Comparison of ENCODE assay signal across 31 cellular contexts in the genomic region with DNA sequence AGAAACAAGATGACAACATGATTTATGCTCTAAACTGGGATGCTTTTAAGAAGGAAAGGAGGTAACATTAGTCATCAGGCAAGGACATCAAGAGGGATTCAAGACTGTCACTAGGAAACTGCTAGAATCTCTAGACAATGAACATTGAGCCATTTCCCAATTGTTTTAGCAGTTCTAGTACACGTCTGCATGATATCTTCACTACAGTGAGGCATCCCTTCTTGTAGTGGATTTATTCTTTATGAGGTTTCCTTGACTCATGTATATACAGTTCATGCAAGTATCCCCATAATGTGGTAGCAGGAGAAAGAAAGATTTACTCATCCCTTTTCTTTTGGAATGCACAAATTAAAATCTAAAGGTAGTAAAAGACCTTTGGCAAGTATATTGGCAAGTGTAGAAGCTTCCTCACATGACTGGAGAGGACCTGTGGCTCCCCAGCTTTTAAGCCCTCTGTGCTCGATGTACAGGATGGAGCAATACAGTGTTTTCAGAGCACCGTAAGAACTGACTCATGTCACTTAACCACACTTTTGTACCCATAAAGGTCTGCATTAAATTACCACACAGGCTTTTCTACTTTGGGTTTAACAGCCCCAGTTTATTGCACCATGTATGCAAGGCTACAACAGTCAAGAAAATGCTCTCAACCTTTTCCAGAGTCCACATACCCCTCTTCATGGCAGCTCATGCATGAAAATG.
DNase-seq lines count a peak whose midpoint lies in the region; ATAC-seq and TF ChIP-seq lines count a peak whose summit lies in the region.
"Had no signal": no experiment of that assay in that cellular context is flagged by ENCODE, and none has a peak within 500 bp of the region (broad histone marks: within the 10 kb centered on the region; RNA-seq: fewer than 3 reads in every experiment).

No MANE protein-coding gene starts in this region.

- no peak overlapping the region for H2AFZ ChIP-seq in SK-N-SH (ENCODE audit: low read depth)
- H2AFZ ChIP-seq in smooth muscle cell (ENCODE audit: low read depth), result no peak overlapping the region

- no peaks in the 10 kb centered on the region for H3K4me1 ChIP-seq in SK-N-SH (ENCODE audit: control insufficient read depth in 1 of 2, insufficient read depth in 2 of 2, low read depth in 1 of 2, low read length in 1 of 2)
- no peaks in the 10 kb centered on the region for H3K4me1 ChIP-seq in smooth muscle cell (ENCODE audit: low read depth)
- H3K4me1 ChIP-seq: ascending aorta, Caco-2, gastroesophageal sphincter, HAP-1, right atrium auricular region, testis had no signal

- no peaks in the 10 kb centered on the region for H3K36me3 Mint-ChIP-seq in naive thymus-derived CD8-positive, alpha-beta T cell
- H3K36me3 Mint-ChIP-seq: activated CD4-positive, alpha-beta memory T cell treated with anti-CD3 and anti-CD28 coated beads for 36 hours; activated naive CD4-positive, alpha-beta T cell treated with anti-CD3 and anti-CD28 coated beads, Interleukin-2, amount 50 U/mL, for 24 hours; IgD-negative memory B cell had no signal

- TF ChIP-seq EP300 in SK-N-SH (IDR thresholded peaks at IDR 0.05; ENCODE audit: borderline replicate concordance in 1 of 2, low read depth in 1 of 2, low read length in 1 of 2), result no peak

- no peaks in the 10 kb centered on the region for H3K9me3 ChIP-seq in SK-N-SH
- H3K9me3 ChIP-seq in smooth muscle cell (replicated peaks; ENCODE audit: low read depth), result no peaks in the 10 kb centered on the region
- H3K9me3 ChIP-seq: ascending aorta, Caco-2, gastroesophageal sphincter, HAP-1, MG63, mucosa of descending colon, ovary, right atrium auricular region, testis had no signal

- POLR2A ChIA-PET in SK-N-SH (lab: Yijun Ruan, JAX), result no interaction called here
- POLR2A ChIA-PET in naive thymus-derived CD8-positive, alpha-beta T cell (lab: Charles Lee), result no interaction called here

- H3K9me2 ChIP-seq in SK-N-SH, result no peaks in the 10 kb centered on the region

- WGBS in SK-N-SH (ENCODE audit: low lambda C conversion rate), result 73% methylated on average over 3 of the region's 3 CpGs
- WGBS in smooth muscle cell (ENCODE audit: low lambda C conversion rate), result 41% methylated on average over 3 of the region's 3 CpGs

- no peaks in the 10 kb centered on the region for H4K20me1 ChIP-seq in SK-N-SH (ENCODE audit: insufficient read depth)
- no peaks in the 10 kb centered on the region for H4K20me1 ChIP-seq in smooth muscle cell (ENCODE audit: low read depth)
- H4K20me1 ChIP-seq: BLaER1 treated with 17β-estradiol and CSF1 and Interleukin-3, amounts not matched to agents 10 nM and 100 nM had no signal

- H3K4me1 Mint-ChIP-seq in naive thymus-derived CD8-positive, alpha-beta T cell, result peaks cover 0 to 2% (median 0%) of the 10 kb centered on the region in 4 donors
- H3K4me1 Mint-ChIP-seq: activated naive CD4-positive, alpha-beta T cell treated with anti-CD3 and anti-CD28 coated beads, Interleukin-2, amount 50 U/mL, for 24 hours; activated T-helper 17 cell treated with anti-CD3 and anti-CD28 coated beads, Interleukin-2, amount 50 U/mL, for 72 hours; IgD-negative memory B cell; nephron progenitor cell had no signal

- DNase-seq in SK-N-SH, result no peak
- peak; percentile 94 for DNase-seq in NCI-H187 treated with DMSO at 0.1 percent for 48 hours (lab: John Stamatoyannopoulos, UW)
- DNase-seq in fibroblast of gingiva (ENCODE audit: low read depth), result peak; percentile 32
- no peak for DNase-seq in smooth muscle cell (lab: John Stamatoyannopoulos, UW; ENCODE audit: unreplicated experiment)
- no peak for DNase-seq in naive thymus-derived CD8-positive, alpha-beta T cell
- DNase-seq: activated CD4-positive, alpha-beta memory T cell treated with anti-CD3 and anti-CD28 coated beads for 36 hours; activated CD4-positive, CD25-positive, alpha-beta regulatory T cell; activated CD8-positive, alpha-beta memory T cell treated with anti-CD3 and anti-CD28 coated beads, Interleukin-2, amount 50 U/mL, for 48 hours; Caco-2; DND-41; islet precursor cell; MG63; mucosa of descending colon; NCI-H146; NCI-H2171; NCI-H526 treated with DMSO at 0.1 percent for 48 hours; nephron progenitor cell; ovary; stimulated activated naive CD4-positive, alpha-beta T cell treated with Interleukin-2 at 50 U/mL for 16 hours; testis had no signal

- H3K4me2 ChIP-seq in SK-N-SH (no peak overlapping the region), smooth muscle cell (no peak overlapping the region)
- H3K4me2 ChIP-seq: BLaER1 treated with 17β-estradiol and CSF1 and Interleukin-3, amounts not matched to agents 10 nM and 100 nM had no signal

- H3K4me3 ChIP-seq in SK-N-SH (ENCODE audit: low read depth in 2 of 2, low read length in 1 of 2) (no peak overlapping the region), smooth muscle cell (no peak overlapping the region)
- H3K4me3 ChIP-seq: ascending aorta; BLaER1 treated with 17β-estradiol and CSF1 and Interleukin-3, amounts not matched to agents 10 nM and 100 nM; gastroesophageal sphincter; HAP-1; MG63; mucosa of descending colon; ovary; right atrium auricular region; testis had no signal

- no peak overlapping the region for H3K9ac ChIP-seq in SK-N-SH
- H3K9ac ChIP-seq in smooth muscle cell (ENCODE audit: low read depth), result no peak overlapping the region
- H3K9ac ChIP-seq: BLaER1 treated with 17β-estradiol and CSF1 and Interleukin-3, amounts not matched to agents 10 nM and 100 nM had no signal

- no peaks in the 10 kb centered on the region for H3K27me3 ChIP-seq in SK-N-SH (ENCODE audit: insufficient read depth)
- H3K27me3 ChIP-seq in smooth muscle cell (ENCODE audit: low read depth), result no peaks in the 10 kb centered on the region
- H3K27me3 ChIP-seq: ascending aorta; BLaER1 treated with 17β-estradiol and CSF1 and Interleukin-3, amounts not matched to agents 10 nM and 100 nM; gastroesophageal sphincter; MG63; ovary; right atrium auricular region; testis had no signal

- H3K9me3 Mint-ChIP-seq in naive thymus-derived CD8-positive, alpha-beta T cell, result peaks cover 0 to 10% (median 0%) of the 10 kb centered on the region in 9 donors
- H3K9me3 Mint-ChIP-seq: activated CD4-positive, alpha-beta memory T cell treated with anti-CD3 and anti-CD28 coated beads for 36 hours; activated naive CD4-positive, alpha-beta T cell treated with anti-CD3 and anti-CD28 coated beads, Interleukin-2, amount 50 U/mL, for 24 hours had no signal

- TF ChIP-seq CTCF in SK-N-SH (IDR thresholded peaks at IDR 0.05), result no peak
- TF ChIP-seq CTCF in smooth muscle cell (IDR thresholded peaks at IDR 0.05; ENCODE audit: borderline replicate concordance, insufficient read depth, poor library complexity, severe bottlenecking), result no peak

- H3K27me3 Mint-ChIP-seq in naive thymus-derived CD8-positive, alpha-beta T cell, result peaks cover 0 to 5% (median 0%) of the 10 kb centered on the region in 5 donors
- H3K27me3 Mint-ChIP-seq: activated CD4-positive, alpha-beta memory T cell treated with anti-CD3 and anti-CD28 coated beads for 36 hours; activated naive CD4-positive, alpha-beta T cell treated with anti-CD3 and anti-CD28 coated beads, Interleukin-2, amount 50 U/mL, for 24 hours; activated T-helper 17 cell treated with anti-CD3 and anti-CD28 coated beads, Interleukin-2, amount 50 U/mL, for 72 hours had no signal

- ATAC-seq in SK-N-SH treated with all-trans-retinoic acid at 6 μM for 48 hours (peak; percentile 40; the same call in 2 of the 3 replicates), HG03045 (IDR thresholded peaks at IDR 0.05; ENCODE audit: unreplicated experiment) (no peak), GM18868 (IDR thresholded peaks at IDR 0.05; ENCODE audit: unreplicated experiment) (no peak)
- ATAC-seq in naive thymus-derived CD8-positive, alpha-beta T cell, result no peak
- ATAC-seq: activated T-helper 17 cell treated with anti-CD3 and anti-CD28 coated beads, Interleukin-2, amount 50 U/mL, for 72 hours; gastroesophageal sphincter; mucosa of descending colon had no signal

- no peak for TF ChIP-seq RAD21 in SK-N-SH (IDR thresholded peaks at IDR 0.05; ENCODE audit: low read length)

- no peak overlapping the region for H3K27ac Mint-ChIP-seq in naive thymus-derived CD8-positive, alpha-beta T cell
- H3K27ac Mint-ChIP-seq: activated CD4-positive, alpha-beta memory T cell treated with anti-CD3 and anti-CD28 coated beads for 36 hours; activated naive CD4-positive, alpha-beta T cell treated with anti-CD3 and anti-CD28 coated beads, Interleukin-2, amount 50 U/mL, for 24 hours; activated T-helper 17 cell treated with anti-CD3 and anti-CD28 coated beads, Interleukin-2, amount 50 U/mL, for 72 hours; IgD-negative memory B cell; nephron progenitor cell had no signal

- CTCF ChIA-PET in SK-N-SH (lab: Yijun Ruan, JAX), result interaction anchor here (1.0 to 1.1 kb wide), 2 partner anchors 16 to 302 kb away, joined by 3 read pairs; no protein-coding TSS in a partner anchor

- no peak overlapping the region for H3K27ac ChIP-seq in SK-N-SH (ENCODE audit: low read depth in 2 of 2, low read length in 1 of 2)
- H3K27ac ChIP-seq in smooth muscle cell (ENCODE audit: low read depth), result peak overlapping the region; percentile 12
- H3K27ac ChIP-seq: ascending aorta; BLaER1 treated with 17β-estradiol and CSF1 and Interleukin-3, amounts not matched to agents 10 nM and 100 nM; gastroesophageal sphincter; ovary; right atrium auricular region; testis had no signal

- no peaks in the 10 kb centered on the region for H3K79me2 ChIP-seq in SK-N-SH (ENCODE audit: insufficient read depth)
- no peaks in the 10 kb centered on the region for H3K79me2 ChIP-seq in smooth muscle cell (ENCODE audit: low read depth)

- H3K36me3 ChIP-seq in SK-N-SH (replicated peaks in 1 of 2; ENCODE audit: control insufficient read depth in 1 of 2, insufficient read depth in 2 of 2, low read length in 1 of 2) (no peaks in the 10 kb centered on the region), smooth muscle cell (ENCODE audit: low read depth) (no peaks in the 10 kb centered on the region)
- H3K36me3 ChIP-seq: ascending aorta; BLaER1 treated with 17β-estradiol and CSF1 and Interleukin-3, amounts not matched to agents 10 nM and 100 nM; gastroesophageal sphincter; HAP-1; MG63; ovary; right atrium auricular region had no signal

- H3F3A ChIP-seq in SK-N-SH (replicated peaks; ENCODE audit: insufficient read depth) (peaks cover 4% of the 10 kb centered on the region), smooth muscle cell (ENCODE audit: low read depth) (peaks cover 5% of the 10 kb centered on the region)

- no peak overlapping the region for H3K4me3 Mint-ChIP-seq in naive thymus-derived CD8-positive, alpha-beta T cell
- H3K4me3 Mint-ChIP-seq: activated CD4-positive, alpha-beta memory T cell treated with anti-CD3 and anti-CD28 coated beads for 36 hours; activated naive CD4-positive, alpha-beta T cell treated with anti-CD3 and anti-CD28 coated beads, Interleukin-2, amount 50 U/mL, for 24 hours; activated T-helper 17 cell treated with anti-CD3 and anti-CD28 coated beads, Interleukin-2, amount 50 U/mL, for 72 hours; IgD-negative memory B cell; nephron progenitor cell had no signal

TF ChIP-seq in SK-N-SH treated with all-trans-retinoic acid at 6 μM for 48 hours, 23 proteins besides CTCF, POLR2A, EP300 and RAD21:
- TF ChIP-seq TOX (CRISPR knock-in tag; IDR thresholded peaks at IDR 0.05; ENCODE audit: borderline replicate concordance) (0 out of 2 replicates have a peak, but pooled peaks have one; percentile 46), ZNF8 (CRISPR knock-in tag; IDR thresholded peaks at IDR 0.05) (no peak)
TF ChIP-seq in SK-N-SH treated with all-trans-retinoic acid at 6 μM for 48 hours: peak in this region for 1.

TF ChIP-seq in SK-N-SH, 30 proteins besides CTCF, POLR2A, EP300 and RAD21 (continues in another document):
- TF ChIP-seq ELF1 (IDR thresholded peaks at IDR 0.05), result no peak
- no peak for TF ChIP-seq RCOR1 (IDR thresholded peaks at IDR 0.05; ENCODE audit: low read length)

Comparison
In these comparisons a context has a peak if more than half of its experiments do, and no peak if none do; other contexts are left out.
1. DNase-seq: peak in NCI-H187 treated with DMSO at 0.1 percent for 48 hours (single experiment) and fibroblast of gingiva (single experiment); none in SK-N-SH (single experiment), smooth muscle cell (single experiment) and naive thymus-derived CD8-positive, alpha-beta T cell (0 of 10).